16 cellular contexts compared by ENCODE assay signal in genomic region chr10:74755273-74755672, GRCh38.
"Had no signal": no experiment of that assay in that cellular context is flagged by ENCODE, and none has a peak within 500 bp of the region (broad histone marks: within the 10 kb centered on the region; RNA-seq: fewer than 3 reads in every experiment).

No MANE protein-coding gene starts in this region.

- ATAC-seq: body of pancreas, left lung had no signal

- H3K27me3 ChIP-seq: body of pancreas, heart left ventricle, left lung, ovary had no signal

- H3K27ac ChIP-seq: coronary artery, left lung, ovary, WERI-Rb-1 had no signal

- H3K9me3 ChIP-seq: body of pancreas, heart left ventricle, left lung, ovary had no signal

- H3K4me3 ChIP-seq: body of pancreas, coronary artery, heart left ventricle, left lung, ovary had no signal

- DNase-seq: activated CD4-positive, alpha-beta T cell treated with anti-CD3 and anti-CD28 coated beads for 48 hours; activated effector memory CD4-positive, alpha-beta T cell treated with Interleukin-2 at 50 U/mL for 16 hours; activated T-cell treated with anti-CD3 and anti-CD28 coated beads, Interleukin-2, amount 50 U/mL, for 24 hours; body of pancreas; central memory CD4-positive, alpha-beta T cell; effector CD8-positive, alpha-beta T cell; heart left ventricle; islet precursor cell; left lung; ovary; stimulated activated CD4-positive, alpha-beta T cell treated with anti-CD3 and anti-CD28 coated beads, Interleukin-12 subunit alpha, Interleukin-12 subunit beta, amount 100 ng/mL, for 4 hours; stimulated activated naive CD4-positive, alpha-beta T cell; T1000; trophoblast cell; WERI-Rb-1 had no signal

- H3K36me3 ChIP-seq: heart left ventricle, left lung, ovary, WERI-Rb-1 had no signal

- H3K4me1 ChIP-seq: left lung had no signal
